ENCODE assay signal across 8 cellular contexts in genomic region chr1:23634840-23635642, GRCh38. TPM values are rescaled to one million over a fixed set of nuclear protein-coding genes. Genes with fewer than 3 reads are reported as not detected.
DNase-seq lines count a peak whose midpoint lies in the region; ATAC-seq and TF ChIP-seq lines count a peak whose summit lies in the region.

No MANE protein-coding gene starts in this region.

- H2AFZ ChIP-seq in GM23338 = peak overlapping the region; percentile 74

- H3K36me3 Mint-ChIP-seq in CD14-positive monocyte (no peaks in the 10 kb centered on the region), GM23338 (ENCODE audit: low read depth) (no peaks in the 10 kb centered on the region)
- no peaks in the 10 kb centered on the region for H3K36me3 Mint-ChIP-seq in stimulated activated naive B cell treated with anti-CD40 and anti-IgM and Interleukin-4, amounts not matched to agents 10 μg/mL and 1 μg/mL and 100 μg/mL, for 72 hours

- H3K27me3 ChIP-seq in GM23338 (ENCODE audit: insufficient read depth) (no peaks in the 10 kb centered on the region), lung (ENCODE audit: control insufficient read depth, insufficient read depth) (no peaks in the 10 kb centered on the region)

- H4K20me1 ChIP-seq in GM23338 (replicated peaks; ENCODE audit: insufficient read depth) = no peaks in the 10 kb centered on the region

- H3K79me2 ChIP-seq in GM23338 (replicated peaks; ENCODE audit: insufficient read depth) = no peaks in the 10 kb centered on the region

- intact Hi-C loops in CD14-positive monocyte (cut with micrococcal nuclease) = loop anchor here (5.0 kb wide), 1 partner anchor 138 kb away; no protein-coding TSS in a partner anchor

- TF ChIP-seq CTCF in CD14-positive monocyte (IDR thresholded peaks at IDR 0.05) (peak; percentile 87), GM23338 (conservative IDR thresholded peaks at IDR 0.05; ENCODE audit: low read depth in 2 of 2) (peak; percentile 75 to 88), lung (IDR thresholded peaks at IDR 0.05; ENCODE audit: control extremely low read depth, extremely low read depth) (peak; percentile 88)

- no peak for DNase-seq in CD14-positive monocyte (ENCODE audit: low spot score)
- peak; percentile 77 for DNase-seq in GM23338 (ENCODE audit: low spot score)
- DNase-seq in NCI-H2227 (lab: John Stamatoyannopoulos, UW; ENCODE audit: unreplicated experiment) = peak; percentile 74
- DNase-seq in activated CD4-positive, alpha-beta T cell treated with anti-CD3 and anti-CD28 coated beads for 4 hours = peak; percentile 49 to 65
- peak; percentile 66 for DNase-seq in ecto neural progenitor cell (ENCODE audit: low spot score)
- peak; percentile 66 for DNase-seq in lung (ENCODE audit: low spot score)
- peak; percentile 74 for DNase-seq in stimulated activated naive B cell treated with anti-CD40 and anti-IgM and Interleukin-4, amounts not matched to agents 10 μg/mL and 1 μg/mL and 100 μg/mL, for 72 hours

- H3K27ac Mint-ChIP-seq in CD14-positive monocyte (peak overlapping the region in 1 of 7 donors; percentile 60), GM23338 (no peak overlapping the region)
- H3K27ac Mint-ChIP-seq in stimulated activated naive B cell treated with anti-CD40 and anti-IgM and Interleukin-4, amounts not matched to agents 10 μg/mL and 1 μg/mL and 100 μg/mL, for 72 hours = peak overlapping the region; percentile 94

- H3K27me3 Mint-ChIP-seq in CD14-positive monocyte (ENCODE audit: low read depth in 3 of 3) (peaks cover 13 to 27% (median 16%) of the 10 kb centered on the region in 3 donors), GM23338 (ENCODE audit: insufficient read depth, low read depth, poor library complexity) (peaks cover 23% of the 10 kb centered on the region)
- no peaks in the 10 kb centered on the region for H3K27me3 Mint-ChIP-seq in stimulated activated naive B cell treated with anti-CD40 and anti-IgM and Interleukin-4, amounts not matched to agents 10 μg/mL and 1 μg/mL and 100 μg/mL, for 72 hours

- peaks cover 3% of the 10 kb centered on the region; the same call in 1 of the 2 replicates for H3F3A ChIP-seq in GM23338 (replicated peaks; ENCODE audit: low read depth)

- H3K36me3 ChIP-seq in GM23338 (ENCODE audit: insufficient read depth) (no peaks in the 10 kb centered on the region), lung (ENCODE audit: control insufficient read depth in 2 of 2, insufficient read depth in 2 of 2, low read length in 2 of 2) (no peaks in the 10 kb centered on the region)

- H3K4me1 ChIP-seq in GM23338 (ENCODE audit: insufficient read depth) (peaks cover 13% of the 10 kb centered on the region), lung (ENCODE audit: control insufficient read depth in 2 of 2, insufficient read depth in 2 of 2, low read length in 2 of 2) (peaks cover 0 to 6% of the 10 kb centered on the region in 2 donors)

- H3K27ac ChIP-seq in GM23338 (ENCODE audit: low read depth) = no peak overlapping the region
- H3K27ac ChIP-seq in lung (ENCODE audit: low read depth in 1 of 2, low read length in 1 of 2) = peak overlapping the region; percentile 58 to 87

- H3K4me2 ChIP-seq in GM23338 = peak overlapping the region; percentile 49; the same call in 1 of the 2 replicates

- peaks cover 0 to 2% (median 0%) of the 10 kb centered on the region in 7 donors for H3K9me3 Mint-ChIP-seq in CD14-positive monocyte
- no peaks in the 10 kb centered on the region for H3K9me3 Mint-ChIP-seq in GM23338
- no peaks in the 10 kb centered on the region for H3K9me3 Mint-ChIP-seq in stimulated activated naive B cell treated with anti-CD40 and anti-IgM and Interleukin-4, amounts not matched to agents 10 μg/mL and 1 μg/mL and 100 μg/mL, for 72 hours

- ATAC-seq in GM23338 (peak; percentile 66), lung (ENCODE audit: insufficient read depth, low FRiP score) (peak; percentile 80), GM19452 (IDR thresholded peaks at IDR 0.05; ENCODE audit: unreplicated experiment) (no peak)
- peak; percentile 75 to 79 for ATAC-seq in stimulated activated naive B cell treated with anti-CD40 and anti-IgM and Interleukin-4, amounts not matched to agents 10 μg/mL and 1 μg/mL and 100 μg/mL, for 72 hours (replicated peaks)

- H3K4me3 Mint-ChIP-seq in CD14-positive monocyte (peak overlapping the region; percentile 78 to 83), GM23338 (no peak overlapping the region)
- H3K4me3 Mint-ChIP-seq in stimulated activated naive B cell treated with anti-CD40 and anti-IgM and Interleukin-4, amounts not matched to agents 10 μg/mL and 1 μg/mL and 100 μg/mL, for 72 hours = peak overlapping the region; percentile 79 to 83

- WGBS in lung, 2 donors = 28 to 31% methylated on average over 17 of the region's 17 CpGs

- no peak overlapping the region for H3K4me3 ChIP-seq in GM23338
- H3K4me3 ChIP-seq in lung = no peak overlapping the region

- H3K4me1 Mint-ChIP-seq in CD14-positive monocyte (peaks cover 12% of the 10 kb centered on the region), GM23338 (peaks cover 23% of the 10 kb centered on the region)
- H3K4me1 Mint-ChIP-seq in stimulated activated naive B cell treated with anti-CD40 and anti-IgM and Interleukin-4, amounts not matched to agents 10 μg/mL and 1 μg/mL and 100 μg/mL, for 72 hours = peaks cover 40 to 60% of the 10 kb centered on the region in 2 donors

- H3K9me2 ChIP-seq in GM23338 (ENCODE audit: insufficient read depth) = no peaks in the 10 kb centered on the region

- H3K9me3 ChIP-seq in lung (ENCODE audit: control insufficient read depth in 2 of 2, insufficient read depth in 1 of 2, low read length in 1 of 2) = no peaks in the 10 kb centered on the region

TF ChIP-seq in GM23338, 12 proteins besides CTCF, POLR2A, EP300 and RAD21 (continues in another document):
- TF ChIP-seq ZNF462 (CRISPR knock-in tag; IDR thresholded peaks at IDR 0.05) (no peak), EZH2 (IDR thresholded peaks at IDR 0.05; ENCODE audit: low read depth, unreplicated experiment) (no peak)

RNA-seq across cellular contexts. Expression of gene RPL11, which starts 56.6 kb away (rescaled TPM):
- 100 to 1,000 TPM; 542 to 552 TPM for polyA plus RNA-seq in CD14-positive monocyte
- 859 and 1,126 TPM in 2 replicates for total RNA-seq in GM23338 (2014; rRNA removed; shearing (Covaris generic))
- polyA plus RNA-seq in GM23338 (2016; fragmentation: Nextera tagmentation; extraction: Ambion mirVana) = 1,427 and 1,484 TPM in 2 replicates
- total RNA-seq in lung = 1,000 to 10,000 TPM in 1 of 2 donors, 100 to 1,000 TPM in 1; 775 to 1,368 TPM
- 1,000 to 10,000 TPM; 1,517 to 3,087 TPM for polyA plus RNA-seq in lung
